Comparison of ENCODE assay signal across 19 cellular contexts in genomic region chr16:79811541-79811940, GRCh38.
DNase-seq lines count a peak whose midpoint lies in the region; FAIRE-seq and TF ChIP-seq lines count a peak whose summit lies in the region.
"Had no signal": no experiment of that assay in that cellular context is flagged by ENCODE, and none has a peak within 500 bp of the region (broad histone marks: within the 10 kb centered on the region; RNA-seq: fewer than 3 reads in every experiment).

No MANE protein-coding gene starts in this region.

- peaks cover 12 to 22% (median 16%) of the 10 kb centered on the region in 11 experiments for H3K9me3 ChIP-seq in BLaER1 treated with 17β-estradiol and CSF1 and Interleukin-3, amounts not matched to agents 10 nM and 100 nM (replicated peaks in 1 of 11)
- H3K9me3 ChIP-seq in keratinocyte (ENCODE audit: control insufficient read depth, low read depth, low read length) = no peaks in the 10 kb centered on the region

- no peaks in the 10 kb centered on the region for H3K27me3 ChIP-seq in BLaER1 treated with 17β-estradiol and CSF1 and Interleukin-3, amounts not matched to agents 10 nM and 100 nM
- no peaks in the 10 kb centered on the region for H3K27me3 ChIP-seq in keratinocyte (ENCODE audit: control insufficient read depth, extremely low read depth, insufficient read depth, low read length)

- dilution Hi-C loops in keratinocyte (cut with MboI; ENCODE audit: extremely low pct_ligation_motif_present, low sequenced_read_pairs) = no loop called here

- TF ChIP-seq POLR2A in lower leg skin (IDR thresholded peaks at IDR 0.05) = no peak

- no peak overlapping the region for H3K9ac ChIP-seq in BLaER1 treated with 17β-estradiol and CSF1 and Interleukin-3, amounts not matched to agents 10 nM and 100 nM
- H3K9ac ChIP-seq in keratinocyte (ENCODE audit: control insufficient read depth, extremely low read depth, insufficient read depth, low read length) = no peak overlapping the region

- H2AFZ ChIP-seq in keratinocyte (ENCODE audit: control insufficient read depth, low read length) = no peak overlapping the region

- no peak for TF ChIP-seq CTCF in choroid plexus epithelial cell (conservative IDR thresholded peaks at IDR 0.05; ENCODE audit: low read depth, low read length)
- no peak for TF ChIP-seq CTCF in keratinocyte (optimal IDR thresholded peaks at IDR 0.05 in 1 of 3, IDR thresholded peaks at IDR 0.05 in 1 of 3, conservative IDR thresholded peaks at IDR 0.05 in 1 of 3; ENCODE audit: extremely low read depth in 1 of 3, insufficient read depth in 2 of 3, low read length in 3 of 3)
- TF ChIP-seq CTCF in lower leg skin (IDR thresholded peaks at IDR 0.05) = no peak

- intact Hi-C loops in lower leg skin (cut with DNase I; ENCODE audit: low total_unique reads) = no loop called here
- intact Hi-C loops in activated T-helper 2 cell treated with anti-CD3 and anti-CD28 coated beads, Interferon-gamma antibody, Interleukin-2, Interleukin-4, amounts not matched to agents 10 μg/mL and 5 μg/mL and 100 μg/mL, durations not matched to agents 14 hours and 24 hours and 36 hours (cut with micrococcal nuclease) = no loop called here

- H3K4me1 ChIP-seq in BLaER1 treated with 17β-estradiol and CSF1 and Interleukin-3, amounts not matched to agents 10 nM and 100 nM = peaks cover 9 to 14% (median 11%) of the 10 kb centered on the region in 10 experiments
- peaks cover 35% of the 10 kb centered on the region for H3K4me1 ChIP-seq in keratinocyte (ENCODE audit: control insufficient read depth, extremely low read depth, insufficient read depth, low read length)

- DNase-seq in RCC 7860 (ENCODE audit: low spot score) = peak; percentile 39
- DNase-seq in choroid plexus epithelial cell (ENCODE audit: low read depth) = peak; percentile 21
- peak; percentile 49 for DNase-seq in keratinocyte (ENCODE audit: low read depth, low spot score)
- no peak for DNase-seq in NCI-H2081 (lab: John Stamatoyannopoulos, UW)
- DNase-seq in NOMO-1 treated with DMSO at 0.1 percent for 48 hours (lab: John Stamatoyannopoulos, UW; ENCODE audit: unreplicated experiment) = no peak
- no peak for DNase-seq in lower leg skin (ENCODE audit: low spot score in 2 of 2)
- DNase-seq in activated T-helper 2 cell treated with anti-CD3 and anti-CD28 coated beads, Interferon-gamma antibody, Interleukin-2, Interleukin-4, amounts not matched to agents 10 μg/mL and 5 μg/mL and 100 μg/mL, durations not matched to agents 14 hours and 24 hours and 36 hours (ENCODE audit: low spot score) = no peak
- DNase-seq: C1 segment of cervical spinal cord, COR-L47, EL, MM.1S, NCI-H1092 treated with DMSO at 0.1 percent for 48 hours, NCI-H526 treated with DMSO at 0.1 percent for 48 hours, PC-3, Right ventricle myocardium superior had no signal

- FAIRE-seq in RCC 7860 (lab: Jason Lieb, UNC) (peak; percentile 35), keratinocyte (lab: Jason Lieb, UNC) (peak; percentile 87)
- FAIRE-seq: A204.1, H54, HepG2 had no signal

- H4K20me1 ChIP-seq in BLaER1 treated with 17β-estradiol and CSF1 and Interleukin-3, amounts not matched to agents 10 nM and 100 nM = no peaks in the 10 kb centered on the region
- no peaks in the 10 kb centered on the region for H4K20me1 ChIP-seq in keratinocyte (ENCODE audit: control insufficient read depth, extremely low read depth, insufficient read depth, low read length)

- H3K4me1 Mint-ChIP-seq in activated T-helper 2 cell treated with anti-CD3 and anti-CD28 coated beads, Interferon-gamma antibody, Interleukin-2, Interleukin-4, amounts not matched to agents 10 μg/mL and 5 μg/mL and 100 μg/mL, durations not matched to agents 14 hours and 24 hours and 36 hours (ENCODE audit: low read depth) = no peaks in the 10 kb centered on the region

- H3K9me1 ChIP-seq in keratinocyte (ENCODE audit: control insufficient read depth, extremely low read depth, insufficient read depth, low read length) = no peaks in the 10 kb centered on the region

- H3K27ac Mint-ChIP-seq in activated T-helper 2 cell treated with anti-CD3 and anti-CD28 coated beads, Interferon-gamma antibody, Interleukin-2, Interleukin-4, amounts not matched to agents 10 μg/mL and 5 μg/mL and 100 μg/mL, durations not matched to agents 14 hours and 24 hours and 36 hours = no peak overlapping the region

- peak overlapping the region in 2 of 11 experiments; percentile 23 to 29; a peak in 2 of 22 replicates for H3K27ac ChIP-seq in BLaER1 treated with 17β-estradiol and CSF1 and Interleukin-3, amounts not matched to agents 10 nM and 100 nM
- peak overlapping the region; percentile 61 for H3K27ac ChIP-seq in keratinocyte (ENCODE audit: control insufficient read depth, insufficient read depth, low read length)

- no peaks in the 10 kb centered on the region for H3K79me2 ChIP-seq in keratinocyte (ENCODE audit: control insufficient read depth, insufficient read depth, low read length)

- H3K36me3 ChIP-seq in BLaER1 treated with 17β-estradiol and CSF1 and Interleukin-3, amounts not matched to agents 10 nM and 100 nM = no peaks in the 10 kb centered on the region
- H3K36me3 ChIP-seq in keratinocyte (ENCODE audit: control insufficient read depth in 2 of 2, extremely low read depth in 1 of 2, insufficient read depth in 2 of 2, low read length in 2 of 2) = no peaks in the 10 kb centered on the region

- peak overlapping the region in 9 of 11 experiments; percentile 16 to 67 (median 59); a peak in 19 of 22 replicates for H3K4me2 ChIP-seq in BLaER1 treated with 17β-estradiol and CSF1 and Interleukin-3, amounts not matched to agents 10 nM and 100 nM
- H3K4me2 ChIP-seq in keratinocyte (ENCODE audit: control insufficient read depth, extremely low read depth, insufficient read depth, low read depth, low read length) = peak overlapping the region; percentile 81

- H3K9me3 Mint-ChIP-seq in activated T-helper 2 cell treated with anti-CD3 and anti-CD28 coated beads, Interferon-gamma antibody, Interleukin-2, Interleukin-4, amounts not matched to agents 10 μg/mL and 5 μg/mL and 100 μg/mL, durations not matched to agents 14 hours and 24 hours and 36 hours = no peaks in the 10 kb centered on the region

- no peak overlapping the region for H3K4me3 Mint-ChIP-seq in activated T-helper 2 cell treated with anti-CD3 and anti-CD28 coated beads, Interferon-gamma antibody, Interleukin-2, Interleukin-4, amounts not matched to agents 10 μg/mL and 5 μg/mL and 100 μg/mL, durations not matched to agents 14 hours and 24 hours and 36 hours (ENCODE audit: low read depth)

- WGBS in lower leg skin, 2 donors = 31 to 40% methylated on average over 2 of the region's 2 CpGs

- H3K4me3 ChIP-seq in BLaER1 treated with 17β-estradiol and CSF1 and Interleukin-3, amounts not matched to agents 10 nM and 100 nM = no peak overlapping the region
- H3K4me3 ChIP-seq in choroid plexus epithelial cell (ENCODE audit: low read depth, low read length) = no peak overlapping the region
- no peak overlapping the region for H3K4me3 ChIP-seq in keratinocyte (ENCODE audit: control insufficient read depth in 2 of 3, extremely low read depth in 1 of 3, insufficient read depth in 2 of 3, low read depth in 1 of 3, low read length in 3 of 3)
- no peak overlapping the region for H3K4me3 ChIP-seq in lower leg skin (ENCODE audit: low read depth, poor library complexity, severe bottlenecking)

- H3K27me3 Mint-ChIP-seq in activated T-helper 2 cell treated with anti-CD3 and anti-CD28 coated beads, Interferon-gamma antibody, Interleukin-2, Interleukin-4, amounts not matched to agents 10 μg/mL and 5 μg/mL and 100 μg/mL, durations not matched to agents 14 hours and 24 hours and 36 hours (ENCODE audit: low read depth) = peaks cover 8% of the 10 kb centered on the region

- no peaks in the 10 kb centered on the region for H3K36me3 Mint-ChIP-seq in activated T-helper 2 cell treated with anti-CD3 and anti-CD28 coated beads, Interferon-gamma antibody, Interleukin-2, Interleukin-4, amounts not matched to agents 10 μg/mL and 5 μg/mL and 100 μg/mL, durations not matched to agents 14 hours and 24 hours and 36 hours (ENCODE audit: low read depth)

Comparison
In these comparisons a context has a peak if more than half of its experiments do, and no peak if none do; other contexts are left out.
1. DNase-seq: peak in RCC 7860 (single experiment), choroid plexus epithelial cell (single experiment) and keratinocyte (single experiment); none in NCI-H2081 (0 of 2), NOMO-1 treated with DMSO at 0.1 percent for 48 hours (single experiment), lower leg skin (0 of 2) and activated T-helper 2 cell treated with anti-CD3 and anti-CD28 coated beads, Interferon-gamma antibody, Interleukin-2, Interleukin-4, amounts not matched to agents 10 μg/mL and 5 μg/mL and 100 μg/mL, durations not matched to agents 14 hours and 24 hours and 36 hours (single experiment).